ENCODE assay signal across 7 cellular contexts in genomic region chr14:24145700-24146621, GRCh38. TPM values are rescaled to one million over a fixed set of nuclear protein-coding genes. Genes with fewer than 3 reads are reported as not detected.
A peak's percentile ranks its signal among the peaks of the same experiment; 100 is the strongest.
DNase-seq lines count a peak whose midpoint lies in the region; ATAC-seq and TF ChIP-seq lines count a peak whose summit lies in the region.

A gene with protein sequence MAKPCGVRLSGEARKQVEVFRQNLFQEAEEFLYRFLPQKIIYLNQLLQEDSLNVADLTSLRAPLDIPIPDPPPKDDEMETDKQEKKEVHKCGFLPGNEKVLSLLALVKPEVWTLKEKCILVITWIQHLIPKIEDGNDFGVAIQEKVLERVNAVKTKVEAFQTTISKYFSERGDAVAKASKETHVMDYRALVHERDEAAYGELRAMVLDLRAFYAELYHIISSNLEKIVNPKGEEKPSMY (minus strand): TSS chr14:24146610. CDS start chr14:24146581, 29 bp downstream.

- TF ChIP-seq CTCF in OCI-LY1 (IDR thresholded peaks at IDR 0.05; ENCODE audit: low read length) (no peak), dorsolateral prefrontal cortex (IDR thresholded peaks at IDR 0.05 in 54 of 56, conservative IDR thresholded peaks at IDR 0.05 in 2 of 56; ENCODE audit: low read depth in 1 of 56, partially characterized antibody in 56 of 56) (no peak), upper lobe of right lung (IDR thresholded peaks at IDR 0.05) (no peak)

- H3K27ac ChIP-seq in OCI-LY1 (ENCODE audit: low read depth, low read length, poor library complexity, severe bottlenecking), result peak within 1 kb of the TSS; percentile 82
- peak within 1 kb of the TSS; percentile 68 to 99 (median 94) for H3K27ac ChIP-seq in dorsolateral prefrontal cortex
- H3K27ac ChIP-seq in mesodermal cell (ENCODE audit: low read depth, low read length, severe bottlenecking), result peak within 1 kb of the TSS; percentile 75
- H3K27ac ChIP-seq in upper lobe of right lung, result peak within 1 kb of the TSS; percentile 87

- H3K27me3 ChIP-seq in OCI-LY1 (ENCODE audit: insufficient read depth, low read length) (no peaks in the 10 kb centered on the region), dorsolateral prefrontal cortex (no peaks in the 10 kb centered on the region), upper lobe of right lung (no peaks in the 10 kb centered on the region)

- H4K20me1 ChIP-seq in OCI-LY1 (ENCODE audit: insufficient read depth, low read length), result no peaks in the 10 kb centered on the region

- ATAC-seq in upper lobe of right lung (no peak), GM18861 (IDR thresholded peaks at IDR 0.05; ENCODE audit: unreplicated experiment) (no peak), GM21723 (IDR thresholded peaks at IDR 0.05; ENCODE audit: unreplicated experiment) (no peak)

- peak; percentile 67 for TF ChIP-seq POLR2A in GM19193 (IDR thresholded peaks at IDR 0.05; ENCODE audit: extremely low read depth, insufficient read depth, insufficient read length)

- intact Hi-C loops in dorsolateral prefrontal cortex (cut with DNase I), result loop anchor here in 1 of 2 donors (2.0 kb wide), 2 partner anchors 15 to 31 kb away; partner anchors contain the start of genes DCAF11, IRF9 and NRL
- intact Hi-C loops in upper lobe of right lung (cut with DNase I), result no loop called here

- no peak for DNase-seq in dorsolateral prefrontal cortex
- no peak for DNase-seq in upper lobe of right lung

- no peaks in the 10 kb centered on the region for H3K9me2 ChIP-seq in OCI-LY1 (ENCODE audit: low read depth, low read length)

- H3K36me3 ChIP-seq in OCI-LY1 (ENCODE audit: insufficient read depth, low read length), result peaks cover 49% of the 10 kb centered on the region
- H3K36me3 ChIP-seq in mesodermal cell (ENCODE audit: control insufficient read depth, insufficient read depth, low read length), result peaks cover 43% of the 10 kb centered on the region
- peaks cover 38% of the 10 kb centered on the region for H3K36me3 ChIP-seq in upper lobe of right lung

- peaks cover 6% of the 10 kb centered on the region for H3K79me2 ChIP-seq in OCI-LY1 (ENCODE audit: insufficient read depth, low read length)

- peaks cover 28% of the 10 kb centered on the region for H3K4me1 ChIP-seq in OCI-LY1 (ENCODE audit: insufficient read depth, low read length, severe bottlenecking)
- peaks cover 9% of the 10 kb centered on the region for H3K4me1 ChIP-seq in mesodermal cell (ENCODE audit: control insufficient read depth, insufficient read depth, low read length, poor library complexity, severe bottlenecking)
- H3K4me1 ChIP-seq in upper lobe of right lung, result peaks cover 28% of the 10 kb centered on the region

- 22 to 24% methylated on average over 9 to 12 of the region's 17 CpGs for WGBS in mesodermal cell (ENCODE audit: insufficient coverage in 2 of 2), 2 experiments

- peak within 1 kb of the TSS; percentile 99 for H3K9ac ChIP-seq in OCI-LY1 (ENCODE audit: low read length)

- no peak within 1 kb of the TSS for H2AFZ ChIP-seq in OCI-LY1 (ENCODE audit: low read length)

- no peaks in the 10 kb centered on the region for H3F3A ChIP-seq in OCI-LY1 (ENCODE audit: insufficient read depth, low read length)

- H3K4me2 ChIP-seq in OCI-LY1 (ENCODE audit: low read length), result peak within 1 kb of the TSS; percentile 98

- H3K4me3 ChIP-seq in OCI-LY1 (ENCODE audit: low read depth, low read length, poor library complexity, severe bottlenecking) (peak within 1 kb of the TSS; percentile 97), dorsolateral prefrontal cortex (peak within 1 kb of the TSS; percentile 53 to 98 (median 92)), mesodermal cell (ENCODE audit: extremely low read depth, insufficient read depth, low read length, poor library complexity, severe bottlenecking) (peak within 1 kb of the TSS; percentile 95), upper lobe of right lung (peak within 1 kb of the TSS; percentile 76)

- H3K9me3 ChIP-seq in OCI-LY1 (ENCODE audit: low read length), result no peaks in the 10 kb centered on the region
- H3K9me3 ChIP-seq in mesodermal cell (ENCODE audit: control insufficient read depth, low read length), result no peaks in the 10 kb centered on the region
- no peaks in the 10 kb centered on the region for H3K9me3 ChIP-seq in upper lobe of right lung

RNA-seq across cellular contexts. Expression of the gene that starts here (rescaled TPM):
- total RNA-seq in dorsolateral prefrontal cortex (10 to 100 TPM; 34.3 to 88.4 (median 49.8) TPM), upper lobe of right lung (138 TPM)
- polyA plus RNA-seq in mesodermal cell (2013, experiment 1 of 2), result 84.4 TPM
- 75.3 TPM for polyA plus RNA-seq in mesodermal cell (2013, experiment 2 of 2)
